ENCODE assay signal across 1 cellular context in genomic region chr1:208167229-208167869, GRCh38.
TF ChIP-seq lines count a peak whose summit lies in the region.

No MANE protein-coding gene starts in this region.

TF ChIP-seq in H1, 55 proteins besides CTCF, POLR2A, EP300 and RAD21:
- TF ChIP-seq EZH2 (IDR thresholded peaks at IDR 0.05; ENCODE audit: low read depth, low read length, severe bottlenecking) (no peak), RXRA (IDR thresholded peaks at IDR 0.05; ENCODE audit: insufficient read depth, low read depth, low read length) (no peak), MAX (IDR thresholded peaks at IDR 0.05) (no peak), EGR1 (IDR thresholded peaks at IDR 0.05; ENCODE audit: borderline replicate concordance, low read depth, low read length) (no peak), HDAC2 (IDR thresholded peaks at IDR 0.05; ENCODE audit: borderline replicate concordance in 1 of 2, low read depth in 2 of 2, low read length in 2 of 2) (no peak), E2F6 (IDR thresholded peaks at IDR 0.05) (no peak), CEBPB (IDR thresholded peaks at IDR 0.05; ENCODE audit: low read depth, low read length) (no peak)
TF ChIP-seq in H1: peak in this region for 0.
